Comparison of ENCODE assay signal across 21 cellular contexts in the genomic region with DNA sequence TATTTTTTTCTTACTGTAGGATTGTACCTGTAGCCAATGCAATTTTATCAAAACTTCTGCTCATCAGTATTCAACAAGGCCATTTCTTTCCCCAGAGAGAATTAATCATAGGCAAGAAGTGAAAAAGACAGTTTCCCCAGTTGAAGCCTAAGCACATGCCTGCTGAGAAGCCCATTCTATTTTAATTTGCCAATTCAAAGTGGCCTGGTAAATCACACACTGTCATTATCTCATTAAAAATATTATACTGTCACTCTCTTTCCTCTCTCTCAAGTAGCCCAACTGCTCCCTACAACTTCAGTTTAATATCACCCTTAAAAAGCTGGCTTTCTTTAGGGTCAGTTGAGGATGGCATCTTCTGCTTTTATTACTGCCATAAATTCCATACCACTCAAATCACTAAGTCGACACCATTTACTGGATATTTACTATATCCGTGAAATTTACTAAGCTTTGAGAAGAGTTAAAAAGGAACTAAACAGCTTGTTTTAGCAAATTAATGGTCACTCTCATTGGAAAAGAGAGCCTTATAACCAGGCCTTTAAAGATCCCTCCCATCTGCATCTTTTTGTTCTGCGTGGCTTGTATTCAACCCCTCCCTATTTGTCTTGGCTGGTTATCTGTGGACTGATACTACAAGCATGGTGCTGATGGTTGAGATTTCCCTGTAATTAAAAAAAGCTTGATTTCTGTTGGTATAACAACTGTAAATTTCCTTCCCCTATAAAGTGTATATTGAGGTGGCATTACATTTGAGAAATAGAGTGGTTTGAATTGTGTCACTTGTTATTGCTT. TPM values are rescaled to one million over a fixed set of nuclear protein-coding genes. Genes with fewer than 3 reads are reported as not detected.
A peak's percentile ranks its signal among the peaks of the same experiment; 100 is the strongest.
DNase-seq lines count a peak whose midpoint lies in the region; ATAC-seq and TF ChIP-seq lines count a peak whose summit lies in the region.
"Had no signal": no experiment of that assay in that cellular context is flagged by ENCODE, and none has a peak within 500 bp of the region (broad histone marks: within the 10 kb centered on the region; RNA-seq: fewer than 3 reads in every experiment).

No MANE protein-coding gene starts in this region.

- no peaks in the 10 kb centered on the region for H3K79me2 ChIP-seq in PC-3 (ENCODE audit: low read length)

- ATAC-seq in left ventricle myocardium superior (peak; percentile 79), PC-3 (peak; percentile 72; the same call in 1 of the 2 replicates)
- ATAC-seq in activated naive CD4-positive, alpha-beta T cell treated with anti-CD3 and anti-CD28 coated beads, Interleukin-2, amount 50 U/mL, for 72 hours: no peak
- ATAC-seq: T-cell had no signal

- H3K27ac ChIP-seq in right atrium auricular region (no peak overlapping the region), PC-3 (ENCODE audit: low read length) (no peak overlapping the region)
- H3K27ac ChIP-seq: skin epidermis, vagina had no signal

- no peaks in the 10 kb centered on the region for H3K9me2 ChIP-seq in PC-3 (replicated peaks; ENCODE audit: low read length)

- TF ChIP-seq CTCF in right atrium auricular region (IDR thresholded peaks at IDR 0.05) (no peak), PC-3 (conservative IDR thresholded peaks at IDR 0.05; ENCODE audit: low read depth, low read length) (no peak)

- H4K20me1 ChIP-seq in PC-3 (ENCODE audit: low read length): no peaks in the 10 kb centered on the region

- H3K36me3 ChIP-seq in right atrium auricular region: no peaks in the 10 kb centered on the region
- H3K36me3 ChIP-seq in PC-3 (ENCODE audit: low read depth, low read length): no peaks in the 10 kb centered on the region
- H3K36me3 ChIP-seq: vagina had no signal

- H3K9ac ChIP-seq in PC-3 (ENCODE audit: low read length): no peak overlapping the region

- no peak overlapping the region for H3K4me3 ChIP-seq in right atrium auricular region
- H3K4me3 ChIP-seq in PC-3 (ENCODE audit: low read length): no peak overlapping the region
- H3K4me3 ChIP-seq: skin epidermis, vagina had no signal

- intact Hi-C loops in left ventricle myocardium superior (cut with micrococcal nuclease) (no loop called here), PC-3 (cut with micrococcal nuclease) (no loop called here)

- no peak overlapping the region for H3K27ac Mint-ChIP-seq in activated naive CD4-positive, alpha-beta T cell treated with anti-CD3 and anti-CD28 coated beads, Interleukin-2, amount 50 U/mL, for 72 hours
- H3K27ac Mint-ChIP-seq: activated CD4-positive, alpha-beta T cell treated with anti-CD3 and anti-CD28 coated beads, Interleukin-2, amount 10 ng/mL, durations not matched to agents 7 days and 5 days; CD4-positive, alpha-beta T cell; T-cell had no signal

- H3K9me3 ChIP-seq in right atrium auricular region: no peaks in the 10 kb centered on the region
- H3K9me3 ChIP-seq in PC-3 (ENCODE audit: low read length): no peaks in the 10 kb centered on the region
- H3K9me3 ChIP-seq: vagina had no signal

- no peaks in the 10 kb centered on the region for H3K36me3 Mint-ChIP-seq in activated naive CD4-positive, alpha-beta T cell treated with anti-CD3 and anti-CD28 coated beads, Interleukin-2, amount 50 U/mL, for 72 hours
- H3K36me3 Mint-ChIP-seq: mesothelial cell of epicardium, T-cell had no signal

- no peaks in the 10 kb centered on the region for H3F3A ChIP-seq in PC-3 (ENCODE audit: low read length, unreplicated experiment)

- POLR2A ChIA-PET in PC-3 (lab: Charles Lee; ENCODE audit: unreplicated experiment): no interaction called here

- H3K4me2 ChIP-seq in PC-3 (ENCODE audit: low read length): 0 out of 2 replicates have a peak overlapping the region, but pooled peaks have one; percentile 14

- H3K27me3 ChIP-seq in right atrium auricular region: no peaks in the 10 kb centered on the region
- no peaks in the 10 kb centered on the region for H3K27me3 ChIP-seq in PC-3 (ENCODE audit: low read length)
- H3K27me3 ChIP-seq: vagina had no signal

- 0 out of 2 replicates have a peak overlapping the region, but pooled peaks have one; percentile 2 for H2AFZ ChIP-seq in PC-3 (ENCODE audit: low read length)

- H3K4me1 ChIP-seq in right atrium auricular region (no peaks in the 10 kb centered on the region), PC-3 (ENCODE audit: insufficient read depth, low read length) (peaks cover 12% of the 10 kb centered on the region)

- DNase-seq in left ventricle myocardium superior: no peak
- DNase-seq in right atrium auricular region (ENCODE audit: low spot score): no peak
- DNase-seq in NCI-H146 treated with DMSO at 0.1 percent for 48 hours (lab: John Stamatoyannopoulos, UW; ENCODE audit: unreplicated experiment): peak; percentile 34
- DNase-seq in PC-3: peak; percentile 14
- DNase-seq in dedifferentiated amniotic fluid mesenchymal stem cell (ENCODE audit: extremely low spot score): no peak
- no peak for DNase-seq in activated naive CD4-positive, alpha-beta T cell treated with Interleukin-2 at 50 U/mL for 16 hours
- DNase-seq in NCI-H510A (lab: John Stamatoyannopoulos, UW): no peak
- no peak for DNase-seq in activated naive CD4-positive, alpha-beta T cell treated with anti-CD3 and anti-CD28 coated beads, Interleukin-2, amount 50 U/mL, for 72 hours (ENCODE audit: low spot score in 2 of 2)
- DNase-seq: activated CD4-positive, alpha-beta T cell treated with anti-CD3 and anti-CD28 coated beads, Interleukin-2, amount 10 ng/mL, durations not matched to agents 7 days and 5 days; activated CD8-positive, alpha-beta memory T cell treated with anti-CD3 and anti-CD28 coated beads, Interleukin-2, amount 50 U/mL, for 4 hours; activated effector memory CD4-positive, alpha-beta T cell treated with Interleukin-2 at 50 U/mL for 16 hours; CD4-positive, alpha-beta T cell; dermis blood vessel endothelial cell; DND-41; KG1; NCI-H510A treated with DMSO at 0.1 percent for 48 hours; stimulated activated CD4-positive, alpha-beta T cell treated with anti-CD3 and anti-CD28 coated beads, Interleukin-4, amount 100 ng/mL, for 24 hours; T-cell had no signal

- no TSS peak for BruUV-seq in PC-3 (replicated peaks; lab: Mats Ljungman, UMichigan)

- CTCF ChIA-PET in PC-3 (lab: Charles Lee): no interaction called here

- no peaks in the 10 kb centered on the region for H3K9me3 Mint-ChIP-seq in activated naive CD4-positive, alpha-beta T cell treated with anti-CD3 and anti-CD28 coated beads, Interleukin-2, amount 50 U/mL, for 72 hours
- H3K9me3 Mint-ChIP-seq: activated CD4-positive, alpha-beta T cell treated with anti-CD3 and anti-CD28 coated beads, Interleukin-2, amount 10 ng/mL, durations not matched to agents 7 days and 5 days; CD4-positive, alpha-beta T cell; T-cell had no signal

RNA-seq across cellular contexts. Expression of a gene that starts 30.6 kb away (rescaled TPM):
- total RNA-seq in left ventricle myocardium superior (2.7 TPM), right atrium auricular region (1 to 10 TPM; 1.5 to 2.3 TPM), PC-3 (2014; rRNA removed) (0.26 TPM in 1 of 2 replicates, not detected in the other)
- under 1 TPM in 1 of 2 donors, not detected in 1; 0.09 TPM for total RNA-seq in activated naive CD4-positive, alpha-beta T cell treated with anti-CD3 and anti-CD28 coated beads, Interleukin-2, amount 50 U/mL, for 72 hours
- total RNA-seq: activated CD4-positive, alpha-beta T cell treated with anti-CD3 and anti-CD28 coated beads, Interleukin-2, amount 10 ng/mL, durations not matched to agents 7 days and 5 days had no signal

Comparison
In these comparisons a context has a peak if more than half of its experiments do, and no peak if none do; other contexts are left out.
1. ATAC-seq: peak in left ventricle myocardium superior (single experiment) and PC-3 (single experiment); none in activated naive CD4-positive, alpha-beta T cell treated with anti-CD3 and anti-CD28 coated beads, Interleukin-2, amount 50 U/mL, for 72 hours (0 of 2).
2. DNase-seq: peak in NCI-H146 treated with DMSO at 0.1 percent for 48 hours (single experiment) and PC-3 (single experiment); none in left ventricle myocardium superior (single experiment), right atrium auricular region (single experiment), dedifferentiated amniotic fluid mesenchymal stem cell (single experiment), activated naive CD4-positive, alpha-beta T cell treated with Interleukin-2 at 50 U/mL for 16 hours (single experiment), NCI-H510A (single experiment) and activated naive CD4-positive, alpha-beta T cell treated with anti-CD3 and anti-CD28 coated beads, Interleukin-2, amount 50 U/mL, for 72 hours (0 of 2).